In the genomic region with DNA sequence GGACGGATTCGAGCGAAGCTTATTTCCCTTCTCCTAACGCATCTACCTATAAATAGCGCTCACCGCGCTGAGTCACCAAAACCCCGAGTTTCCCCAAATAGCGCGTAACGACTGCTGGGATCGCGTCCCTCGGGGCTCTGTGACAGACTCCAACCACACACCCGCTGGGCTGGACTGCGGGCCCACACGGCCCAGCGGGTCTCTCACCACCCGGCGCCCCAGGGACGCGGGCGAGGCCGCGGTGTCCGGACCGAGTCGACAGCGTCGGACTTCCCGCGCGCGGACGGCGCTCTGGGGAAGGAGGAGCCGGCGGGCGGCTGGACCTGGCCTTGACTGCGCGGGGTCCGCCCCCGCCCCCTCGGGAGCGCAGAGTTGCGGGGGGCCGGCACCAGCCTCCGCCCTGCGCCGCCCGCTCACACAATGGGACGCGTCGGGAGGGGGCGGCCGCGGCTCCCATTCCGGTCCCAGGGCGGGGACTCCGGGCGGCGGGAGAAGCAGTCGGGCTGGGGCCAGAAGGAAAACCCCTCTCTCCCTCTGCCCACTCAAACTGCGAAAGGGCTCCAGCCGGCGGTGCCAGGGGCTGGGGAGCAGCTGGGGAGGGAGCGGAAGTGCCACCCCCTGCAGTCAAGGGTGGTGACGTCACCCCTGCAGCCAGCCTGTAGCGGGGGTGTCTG, we compare ENCODE assay signal across 8 cellular contexts.
DNase-seq lines count a peak whose midpoint lies in the region; ATAC-seq and TF ChIP-seq lines count a peak whose summit lies in the region.

No MANE protein-coding gene starts in this region.

- H3K36me3 Mint-ChIP-seq in HFFc6 (ENCODE audit: low read depth) = peaks cover 11% of the 10 kb centered on the region; the same call in 1 of the 2 replicates
- peaks cover 4% of the 10 kb centered on the region for H3K36me3 Mint-ChIP-seq in progenitor cell of endocrine pancreas (ENCODE audit: insufficient read depth)

- H3K9me3 Mint-ChIP-seq in HFFc6 = peaks cover under 1% of the 10 kb centered on the region; the same call in 1 of the 2 replicates
- H3K9me3 Mint-ChIP-seq in progenitor cell of endocrine pancreas (ENCODE audit: low read depth) = no peaks in the 10 kb centered on the region

- DNase-seq in HFFc6 (peak; percentile 88), NB4 (ENCODE audit: low read depth) (peak; percentile 99), adrenal gland (peak; percentile 85 to 98 (median 89)), left cardiac atrium (peak; percentile 79), progenitor cell of endocrine pancreas (ENCODE audit: low spot score, unreplicated experiment) (peak; percentile 77), 8988T (no peak)

- peaks cover 10 to 38% of the 10 kb centered on the region in 2 donors for H3K4me1 ChIP-seq in adrenal gland (replicated peaks in 1 of 2)

- H3K27ac ChIP-seq in SU-DHL-6 (ENCODE audit: low read depth, low read length) (peak overlapping the region; percentile 84), adrenal gland (peak overlapping the region; percentile 90 to 100 (median 98))

- peaks cover 60% of the 10 kb centered on the region for H3F3A ChIP-seq in SU-DHL-6 (ENCODE audit: insufficient read depth)

- peak overlapping the region; percentile 85 for H3K4me3 Mint-ChIP-seq in HFFc6
- H3K4me3 Mint-ChIP-seq in progenitor cell of endocrine pancreas (ENCODE audit: low read depth) = peak overlapping the region; percentile 87

- no peaks in the 10 kb centered on the region for H3K9me2 ChIP-seq in SU-DHL-6 (replicated peaks; ENCODE audit: insufficient read depth, low read length)

- H3K27me3 Mint-ChIP-seq in HFFc6 (ENCODE audit: insufficient read depth) (peaks cover 27% of the 10 kb centered on the region), progenitor cell of endocrine pancreas (peaks cover 45% of the 10 kb centered on the region)

- 0 to 1% (median 0%) methylated on average over 15 to 69 of the region's 69 CpGs for WGBS in adrenal gland, 4 donors

- H3K79me2 ChIP-seq in SU-DHL-6 (ENCODE audit: insufficient read depth, low read length) = peaks cover 71% of the 10 kb centered on the region

- no peaks in the 10 kb centered on the region for H3K36me3 ChIP-seq in SU-DHL-6 (ENCODE audit: low read length)
- H3K36me3 ChIP-seq in adrenal gland (replicated peaks in 1 of 2) = no peaks in the 10 kb centered on the region

- H3K4me2 ChIP-seq in SU-DHL-6 (ENCODE audit: low read depth, low read length, poor library complexity, severe bottlenecking) = peak overlapping the region; percentile 82

- H3K9me3 ChIP-seq in SU-DHL-6 (ENCODE audit: insufficient read depth, low read length) = no peaks in the 10 kb centered on the region
- no peaks in the 10 kb centered on the region for H3K9me3 ChIP-seq in adrenal gland (replicated peaks in 1 of 3)

- H3K4me3 ChIP-seq in NB4 (ENCODE audit: low read depth, low read length) = peak overlapping the region; percentile 84
- H3K4me3 ChIP-seq in SU-DHL-6 (ENCODE audit: insufficient read depth, low read length, poor library complexity, severe bottlenecking) = peak overlapping the region; percentile 70
- H3K4me3 ChIP-seq in adrenal gland = peak overlapping the region in 3 of 4 donors; percentile 2 to 96 (median 83)

- H3K27ac Mint-ChIP-seq in HFFc6 (peak overlapping the region; percentile 82), progenitor cell of endocrine pancreas (peak overlapping the region; percentile 91)

- H3K4me1 Mint-ChIP-seq in HFFc6 (ENCODE audit: low read depth) = peaks cover 39% of the 10 kb centered on the region
- peaks cover 30% of the 10 kb centered on the region for H3K4me1 Mint-ChIP-seq in progenitor cell of endocrine pancreas (ENCODE audit: low read depth)

- H4K20me1 ChIP-seq in SU-DHL-6 (ENCODE audit: low read depth, low read length) = peaks cover 8% of the 10 kb centered on the region; the same call in 1 of the 2 replicates

- no peak overlapping the region for H2AFZ ChIP-seq in SU-DHL-6 (ENCODE audit: low read depth, low read length, severe bottlenecking)

- no peaks in the 10 kb centered on the region for H3K27me3 ChIP-seq in SU-DHL-6 (ENCODE audit: low read length)
- no peaks in the 10 kb centered on the region for H3K27me3 ChIP-seq in adrenal gland

- ATAC-seq in left cardiac atrium = peak; percentile 89 to 93

- peak; percentile 45 for TF ChIP-seq POLR2A in GM10847 (IDR thresholded peaks at IDR 0.05; ENCODE audit: extremely low read depth, insufficient read length)
- peak; percentile 86 for TF ChIP-seq POLR2A in NB4 (IDR thresholded peaks at IDR 0.05; ENCODE audit: extremely low read depth, insufficient read length)
- TF ChIP-seq POLR2A in adrenal gland (IDR thresholded peaks at IDR 0.05) = peak; percentile 88 to 94

- TF ChIP-seq CTCF in HFFc6 (IDR thresholded peaks at IDR 0.05) (peak; percentile 41; the same call in 1 of the 2 replicates), NB4 (IDR thresholded peaks at IDR 0.05; ENCODE audit: low read depth, low read length) (no peak), SU-DHL-6 (IDR thresholded peaks at IDR 0.05; ENCODE audit: insufficient read depth, low read length, poor library complexity, severe bottlenecking) (no peak), adrenal gland (IDR thresholded peaks at IDR 0.05) (peak in 1 of 6 experiments; percentile 15), progenitor cell of endocrine pancreas (IDR thresholded peaks at IDR 0.05; ENCODE audit: unreplicated experiment) (no peak)

- peak overlapping the region; percentile 98 for H3K9ac ChIP-seq in SU-DHL-6 (ENCODE audit: low read length)

- intact Hi-C loops in adrenal gland (cut with DNase I) = no loop called here
- intact Hi-C loops in left cardiac atrium (cut with DNase I) = loop anchor here in 1 of 2 donors (2.0 kb wide), 1 partner anchor 37 kb away; no protein-coding TSS in a partner anchor
